9 cellular contexts compared by ENCODE assay signal in genomic region chr2:182650704-182651103, GRCh38.
DNase-seq lines count a peak whose midpoint lies in the region; ATAC-seq and TF ChIP-seq lines count a peak whose summit lies in the region.
"Had no signal": no experiment of that assay in that cellular context is flagged by ENCODE, and none has a peak within 500 bp of the region (broad histone marks: within the 10 kb centered on the region; RNA-seq: fewer than 3 reads in every experiment).

No MANE protein-coding gene starts in this region.

- H3K27ac Mint-ChIP-seq in GM23338: peak overlapping the region; percentile 58; the same call in 1 of the 2 replicates
- H3K27ac Mint-ChIP-seq in T-helper 17 cell: no peak overlapping the region
- H3K27ac Mint-ChIP-seq: dendritic cell treated with granulocyte-macrophage colony-stimulating factor and Interleukin-4, amounts not matched to agents 40 ng/mL and 50 ng/mL, for 4 days had no signal

- H4K20me1 ChIP-seq in GM23338 (replicated peaks; ENCODE audit: insufficient read depth): no peaks in the 10 kb centered on the region

- H3K9me2 ChIP-seq in GM23338 (ENCODE audit: insufficient read depth): no peaks in the 10 kb centered on the region

- ATAC-seq in GM23338 (no peak), GM19467 (IDR thresholded peaks at IDR 0.05; ENCODE audit: unreplicated experiment) (no peak), T-helper 17 cell (no peak)

- no peak overlapping the region for H3K18ac ChIP-seq in mesendoderm (ENCODE audit: low read length)

- H4K5ac ChIP-seq in mesendoderm (ENCODE audit: low read length): no peak overlapping the region

- H4K8ac ChIP-seq in mesendoderm (ENCODE audit: low read depth, low read length): no peak overlapping the region

- no peak overlapping the region for H3K56ac ChIP-seq in mesendoderm (ENCODE audit: low read length)

- no peaks in the 10 kb centered on the region for H3K79me2 ChIP-seq in GM23338 (replicated peaks; ENCODE audit: insufficient read depth)
- H3K79me2 ChIP-seq in mesendoderm (ENCODE audit: control insufficient read depth, insufficient read depth, low read length): no peaks in the 10 kb centered on the region

- no peaks in the 10 kb centered on the region for H3K9me3 Mint-ChIP-seq in GM23338
- H3K9me3 Mint-ChIP-seq: dendritic cell treated with granulocyte-macrophage colony-stimulating factor and Interleukin-4, amounts not matched to agents 40 ng/mL and 50 ng/mL, for 4 days had no signal

- H3K9me3 ChIP-seq in T-helper 17 cell (ENCODE audit: control insufficient read depth, low read length, poor library complexity, severe bottlenecking): no peaks in the 10 kb centered on the region

- H3F3A ChIP-seq in GM23338 (replicated peaks; ENCODE audit: low read depth): no peaks in the 10 kb centered on the region

- no peaks in the 10 kb centered on the region for H3K79me1 ChIP-seq in mesendoderm (ENCODE audit: low read length)

- H2AK5ac ChIP-seq in mesendoderm (ENCODE audit: low read length): no peak overlapping the region

- H3K4me1 Mint-ChIP-seq in GM23338: peaks cover 10% of the 10 kb centered on the region
- peaks cover 15% of the 10 kb centered on the region for H3K4me1 Mint-ChIP-seq in T-helper 17 cell

- H3K27me3 Mint-ChIP-seq in GM23338 (ENCODE audit: insufficient read depth, low read depth, poor library complexity) (no peaks in the 10 kb centered on the region), T-helper 17 cell (peaks cover 11% of the 10 kb centered on the region)
- H3K27me3 Mint-ChIP-seq: dendritic cell treated with granulocyte-macrophage colony-stimulating factor and Interleukin-4, amounts not matched to agents 40 ng/mL and 50 ng/mL, for 4 days had no signal

- no peak overlapping the region for H3K4me3 ChIP-seq in GM23338
- H3K4me3 ChIP-seq in mesendoderm (ENCODE audit: low read length): no peak overlapping the region

- peak in 1 of 2 experiments; percentile 68 for TF ChIP-seq CTCF in GM23338 (conservative IDR thresholded peaks at IDR 0.05; ENCODE audit: low read depth in 2 of 2)

- H2BK15ac ChIP-seq in mesendoderm (replicated peaks; ENCODE audit: low read depth): no peak overlapping the region

- H2BK5ac ChIP-seq in mesendoderm (ENCODE audit: low read length): no peak overlapping the region

- WGBS in mesendoderm (ENCODE audit: extremely low coverage, insufficient coverage, low lambda C conversion rate): no CpG with 5 or more reads among the region's 4 CpGs

- H3K4me2 ChIP-seq in GM23338 (no peak overlapping the region), mesendoderm (ENCODE audit: low read length) (no peak overlapping the region)

- H3K4ac ChIP-seq in mesendoderm (ENCODE audit: low read depth, low read length): no peak overlapping the region

- H3K4me1 ChIP-seq in GM23338 (ENCODE audit: insufficient read depth) (no peaks in the 10 kb centered on the region), mesendoderm (ENCODE audit: control insufficient read depth, low read depth, low read length) (no peaks in the 10 kb centered on the region)

- H3K9ac ChIP-seq in mesendoderm (ENCODE audit: low read length): no peak overlapping the region

- no peaks in the 10 kb centered on the region for H3K27me3 ChIP-seq in GM23338 (ENCODE audit: insufficient read depth)
- no peaks in the 10 kb centered on the region for H3K27me3 ChIP-seq in mesendoderm (ENCODE audit: insufficient read depth, low read length, poor library complexity)

- no peak overlapping the region for H3K23ac ChIP-seq in mesendoderm (ENCODE audit: low read length)

- H2AFZ ChIP-seq in GM23338: no peak overlapping the region

- H3K36me3 ChIP-seq in GM23338 (ENCODE audit: insufficient read depth) (no peaks in the 10 kb centered on the region), mesendoderm (ENCODE audit: control insufficient read depth, insufficient read depth, low read length) (no peaks in the 10 kb centered on the region)

- H3K27ac ChIP-seq in GM23338 (ENCODE audit: low read depth) (no peak overlapping the region), mesendoderm (ENCODE audit: low read depth, low read length) (no peak overlapping the region)

- H3K4me3 Mint-ChIP-seq in GM23338 (no peak overlapping the region), T-helper 17 cell (no peak overlapping the region)
- H3K4me3 Mint-ChIP-seq: dendritic cell treated with granulocyte-macrophage colony-stimulating factor and Interleukin-4, amounts not matched to agents 40 ng/mL and 50 ng/mL, for 4 days had no signal

- DNase-seq in AML-193 (lab: John Stamatoyannopoulos, UW): peak; percentile 46 to 56
- peak; percentile 73 for DNase-seq in GM23338 (ENCODE audit: low spot score)
- DNase-seq in NCI-H446 treated with DMSO at 0.1 percent for 48 hours (lab: John Stamatoyannopoulos, UW): peak; percentile 65
- peak; percentile 40 for DNase-seq in cerebellum (ENCODE audit: low spot score)
- peak; percentile 52 for DNase-seq in mesendoderm
- DNase-seq in T-helper 17 cell: no peak
- no peak for DNase-seq in occipital lobe (lab: John Stamatoyannopoulos, UW)

- H2BK120ac ChIP-seq in mesendoderm (ENCODE audit: low read depth, low read length): no peak overlapping the region

- H3K36me3 Mint-ChIP-seq in GM23338 (ENCODE audit: low read depth): no peaks in the 10 kb centered on the region
- no peaks in the 10 kb centered on the region for H3K36me3 Mint-ChIP-seq in T-helper 17 cell (ENCODE audit: low read depth)

TF ChIP-seq in GM23338, 12 proteins besides CTCF, POLR2A, EP300 and RAD21:
- no peak for TF ChIP-seq POLR2AphosphoS5 (IDR thresholded peaks at IDR 0.05; ENCODE audit: low read depth)
- no peak for TF ChIP-seq ZNF114 (CRISPR knock-in tag; IDR thresholded peaks at IDR 0.05)
- TF ChIP-seq NANOG (IDR thresholded peaks at IDR 0.05; ENCODE audit: borderline replicate concordance): no peak
- no peak for TF ChIP-seq STAT1 (IDR thresholded peaks at IDR 0.05; ENCODE audit: unreplicated experiment)

Comparison
In these comparisons a context has a peak if more than half of its experiments do, and no peak if none do; other contexts are left out.
1. DNase-seq: peak in AML-193 (2 of 2), GM23338 (single experiment), NCI-H446 treated with DMSO at 0.1 percent for 48 hours (single experiment), cerebellum (single experiment) and mesendoderm (single experiment); none in T-helper 17 cell (0 of 3) and occipital lobe (single experiment).